In genomic region chr11:10750838-10751580, GRCh38 we compare ENCODE assay signal across 1 cellular context.
TF ChIP-seq lines count a peak whose summit lies in the region.

CTR9 (plus strand) TSS chr11:10751246; CDS start chr11:10751413, 167 bp downstream.

TF ChIP-seq in HepG2, 621 proteins besides CTCF, POLR2A, EP300 and RAD21 (continued from another document):
- TF ChIP-seq ZNF407 (CRISPR knock-in tag; IDR thresholded peaks at IDR 0.05; ENCODE audit: not compliant biosample characterization), result peak; percentile 88
- 0 out of 2 replicates have a peak, but pooled peaks have one; percentile 69 for TF ChIP-seq HOMEZ (CRISPR knock-in tag; IDR thresholded peaks at IDR 0.05; ENCODE audit: low read depth)
- TF ChIP-seq ZNF570 (CRISPR knock-in tag; IDR thresholded peaks at IDR 0.05; ENCODE audit: borderline replicate concordance), result no peak
- peak; percentile 51; the same call in 1 of the 2 replicates for TF ChIP-seq ZSCAN25 (CRISPR knock-in tag; IDR thresholded peaks at IDR 0.05)
- 0 out of 2 replicates have a peak, but pooled peaks have one; percentile 36 for TF ChIP-seq E2F1 (CRISPR knock-in tag; IDR thresholded peaks at IDR 0.05)
- TF ChIP-seq UBTF (CRISPR knock-in tag; IDR thresholded peaks at IDR 0.05), result peak; percentile 94
- TF ChIP-seq SP4 (CRISPR knock-in tag; IDR thresholded peaks at IDR 0.05), result peak; percentile 93
- peak; percentile 96 for TF ChIP-seq ZNF639 (CRISPR knock-in tag; conservative IDR thresholded peaks at IDR 0.05)
- TF ChIP-seq HMGXB4 (CRISPR knock-in tag; IDR thresholded peaks at IDR 0.05; ENCODE audit: borderline replicate concordance in 1 of 2, low read depth in 1 of 2), result peak; percentile 88 to 95
- no peak for TF ChIP-seq ZNF432 (CRISPR knock-in tag; IDR thresholded peaks at IDR 0.05; ENCODE audit: borderline replicate concordance)
- no peak for TF ChIP-seq HNRNPH1 (optimal IDR thresholded peaks at IDR 0.05; ENCODE audit: low read depth, low read length)
- no peak for TF ChIP-seq NFE2 (CRISPR knock-in tag; IDR thresholded peaks at IDR 0.05)
- peak; percentile 85; the same call in 1 of the 2 replicates for TF ChIP-seq ZNF607 (CRISPR knock-in tag; IDR thresholded peaks at IDR 0.05; ENCODE audit: borderline replicate concordance)
- TF ChIP-seq ZNF343 (CRISPR knock-in tag; IDR thresholded peaks at IDR 0.05), result peak; percentile 90
- peak; percentile 20 for TF ChIP-seq TEAD3 (CRISPR knock-in tag; optimal IDR thresholded peaks at IDR 0.05; ENCODE audit: borderline replicate concordance)
- TF ChIP-seq RFX1 (IDR thresholded peaks at IDR 0.05), result no peak
- TF ChIP-seq ELF4 (CRISPR knock-in tag; IDR thresholded peaks at IDR 0.05; ENCODE audit: borderline replicate concordance), result peak; percentile 54; the same call in 1 of the 2 replicates
- no peak for TF ChIP-seq SRF (IDR thresholded peaks at IDR 0.05; ENCODE audit: low read depth, low read length)
- TF ChIP-seq MBNL3 (CRISPR knock-in tag; conservative IDR thresholded peaks at IDR 0.05), result no peak
- TF ChIP-seq SMC3 (IDR thresholded peaks at IDR 0.05; ENCODE audit: low read length), result no peak
- no peak for TF ChIP-seq GPBP1L1 (CRISPR knock-in tag; IDR thresholded peaks at IDR 0.05)
- TF ChIP-seq ARNTL (CRISPR knock-in tag; IDR thresholded peaks at IDR 0.05), result peak; percentile 54; the same call in 1 of the 2 replicates
- TF ChIP-seq CCDC6 (CRISPR knock-in tag; IDR thresholded peaks at IDR 0.05), result peak; percentile 84
- peak; percentile 78; the same call in 1 of the 2 replicates for TF ChIP-seq GTF3A (CRISPR knock-in tag; conservative IDR thresholded peaks at IDR 0.05)
- TF ChIP-seq MAZ (IDR thresholded peaks at IDR 0.05; ENCODE audit: borderline replicate concordance, low read depth, low read length), result peak; percentile 83
- TF ChIP-seq MAZ (CRISPR knock-in tag; IDR thresholded peaks at IDR 0.05; ENCODE audit: low read depth), result peak; percentile 83; the same call in 1 of the 2 replicates
- TF ChIP-seq ZNF138 (CRISPR knock-in tag; IDR thresholded peaks at IDR 0.05; ENCODE audit: low read depth), result no peak
- peak; percentile 56; the same call in 1 of the 2 replicates for TF ChIP-seq FOXJ3 (CRISPR knock-in tag; IDR thresholded peaks at IDR 0.05; ENCODE audit: borderline replicate concordance)
- TF ChIP-seq CREB3 (CRISPR knock-in tag; IDR thresholded peaks at IDR 0.05), result no peak; the same call in 1 of the 2 replicates
- peak; percentile 55 for TF ChIP-seq ZBTB7A (CRISPR knock-in tag; IDR thresholded peaks at IDR 0.05)
- TF ChIP-seq ZNF382 (CRISPR knock-in tag; IDR thresholded peaks at IDR 0.05; ENCODE audit: borderline replicate concordance), result no peak
- TF ChIP-seq ZNF296 (CRISPR knock-in tag; conservative IDR thresholded peaks at IDR 0.05), result 0 out of 2 replicates have a peak, but pooled peaks have one; percentile 16
- no peak for TF ChIP-seq ZNF713 (CRISPR knock-in tag; IDR thresholded peaks at IDR 0.05)
- TF ChIP-seq ZBTB8A (CRISPR knock-in tag; IDR thresholded peaks at IDR 0.05; ENCODE audit: borderline replicate concordance, low read depth), result no peak
- no peak; the same call in 1 of the 2 replicates for TF ChIP-seq CSRNP1 (CRISPR knock-in tag; IDR thresholded peaks at IDR 0.05)
TF ChIP-seq in HepG2: peak in this region for 361.
